ENCODE assay signal across 15 cellular contexts in the genomic region with DNA sequence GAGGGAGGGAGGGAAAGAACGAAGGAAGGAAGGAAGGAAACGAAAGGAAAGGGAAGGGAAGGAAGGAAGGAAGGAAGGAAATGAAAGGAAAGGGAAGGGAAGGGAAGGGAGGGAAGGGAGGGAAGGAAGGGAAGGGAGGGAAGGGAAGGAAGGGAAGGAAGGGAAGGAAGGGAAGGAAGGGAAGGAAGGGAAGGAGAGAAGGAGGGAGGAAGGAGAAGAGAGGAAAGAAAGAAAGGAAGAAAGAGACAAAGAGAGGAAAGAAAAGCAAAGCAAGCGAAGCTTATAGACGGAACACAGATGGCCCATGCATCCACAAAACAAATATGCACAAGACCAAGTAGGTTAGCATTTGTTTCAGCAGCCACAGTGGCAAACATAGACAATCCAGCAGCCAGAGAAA. TPM values are rescaled to one million over a fixed set of nuclear protein-coding genes. Genes with fewer than 3 reads are reported as not detected.
DNase-seq lines count a peak whose midpoint lies in the region; ATAC-seq and TF ChIP-seq lines count a peak whose summit lies in the region.
"Had no signal": no experiment of that assay in that cellular context is flagged by ENCODE, and none has a peak within 500 bp of the region (broad histone marks: within the 10 kb centered on the region; RNA-seq: fewer than 3 reads in every experiment).

No MANE protein-coding gene starts in this region.

- H3K79me2 ChIP-seq in H9 (ENCODE audit: insufficient read depth, low read length) = no peaks in the 10 kb centered on the region
- no peaks in the 10 kb centered on the region for H3K79me2 ChIP-seq in OCI-LY7 (ENCODE audit: insufficient read depth, low read depth, low read length)

- H3K27ac ChIP-seq in H9 (ENCODE audit: insufficient read length, low read depth, low read length) (no peak overlapping the region), OCI-LY7 (ENCODE audit: low read depth, low read length, poor library complexity, severe bottlenecking) (peak overlapping the region; percentile 70)
- H3K27ac ChIP-seq: A549, BLaER1 had no signal

- no peak for TF ChIP-seq CTCF in H9 (conservative IDR thresholded peaks at IDR 0.05)
- no peak for TF ChIP-seq CTCF in OCI-LY7 (conservative IDR thresholded peaks at IDR 0.05; ENCODE audit: low read length)

- intact Hi-C loops in OCI-LY7 (cut with micrococcal nuclease; ENCODE audit: unreplicated experiment) (no loop called here), left colon (cut with DNase I, micrococcal nuclease) (no loop called here)

- no peaks in the 10 kb centered on the region for H3K27me3 Mint-ChIP-seq in H9 (ENCODE audit: low read depth)
- H3K27me3 Mint-ChIP-seq: CD4-positive, CD25-positive, alpha-beta regulatory T cell had no signal

- H3K36me3 Mint-ChIP-seq in H9 (ENCODE audit: insufficient read depth in 1 of 3, low read depth in 3 of 3) = no peaks in the 10 kb centered on the region

- no peak overlapping the region for H2BK15ac ChIP-seq in H9 (ENCODE audit: low read depth, low read length)

- no peak overlapping the region for H3K9ac ChIP-seq in H9 (ENCODE audit: extremely low read depth, insufficient read length, low read length)
- H3K9ac ChIP-seq: BLaER1 had no signal

- no peaks in the 10 kb centered on the region for H3K27me3 ChIP-seq in H9 (ENCODE audit: insufficient read depth, low read length)
- H3K27me3 ChIP-seq: BLaER1 had no signal

- H3K23me2 ChIP-seq in H9 (ENCODE audit: insufficient read length, low read depth, low read length, poor library complexity, severe bottlenecking) = no peaks in the 10 kb centered on the region

- H2BK20ac ChIP-seq in H9 (ENCODE audit: low read depth, low read length, poor library complexity, severe bottlenecking) = no peak overlapping the region

- H3T11ph ChIP-seq in H9 (ENCODE audit: low read length) = no peak overlapping the region

- H3K4me2 ChIP-seq in H9 (ENCODE audit: insufficient read depth, insufficient read length, low read length) (no peak overlapping the region), OCI-LY7 (ENCODE audit: low read length) (no peak overlapping the region)
- H3K4me2 ChIP-seq: A549, BLaER1, GM23338 had no signal

- no peak overlapping the region for H3K4me3 ChIP-seq in OCI-LY7 (ENCODE audit: low read depth, low read length, poor library complexity, severe bottlenecking)
- H3K4me3 ChIP-seq: A549, BLaER1, GM12878, GM23338 had no signal

- CTCF ChIA-PET in OCI-LY7 (lab: Charles Lee; ENCODE audit: unreplicated experiment) = no interaction called here

- no TSS peak for BruUV-seq in OCI-LY7 (replicated peaks; lab: Mats Ljungman, UMichigan)

- no peak overlapping the region for H3K14ac ChIP-seq in H9 (ENCODE audit: insufficient read depth, low read length)

- H2AK5ac ChIP-seq in H9 (ENCODE audit: insufficient read length, low read length) = no peak overlapping the region

- no peaks in the 10 kb centered on the region for H3K9me3 Mint-ChIP-seq in H9
- H3K9me3 Mint-ChIP-seq: GM23338 had no signal

- H3K36me3 ChIP-seq in OCI-LY7 (ENCODE audit: insufficient read depth, low read length) = no peaks in the 10 kb centered on the region
- H3K36me3 ChIP-seq: BLaER1 had no signal

- WGBS in H9 (ENCODE audit: extremely low coverage, insufficient read length, low lambda C conversion rate) = no CpG with 5 or more reads among the region's 4 CpGs

- H3K23ac ChIP-seq in H9 (ENCODE audit: insufficient read length, low read depth, low read length) = no peak overlapping the region

- H2AFZ ChIP-seq in H9 (ENCODE audit: low read length) (no peak overlapping the region), OCI-LY7 (ENCODE audit: low read length) (peak overlapping the region; percentile 96; the same call in 1 of the 2 replicates)

- no peak overlapping the region for H4K91ac ChIP-seq in H9 (ENCODE audit: insufficient read length, low read depth, low read length)

- no peaks in the 10 kb centered on the region for H3K9me2 ChIP-seq in OCI-LY7 (ENCODE audit: insufficient read depth, low read length)

- H4K20me1 ChIP-seq in H9 (ENCODE audit: control insufficient read depth, insufficient read depth, insufficient read length) (no peaks in the 10 kb centered on the region), OCI-LY7 (ENCODE audit: insufficient read depth, low read length) (no peaks in the 10 kb centered on the region)
- H4K20me1 ChIP-seq: BLaER1 had no signal

- H3K4me1 ChIP-seq in H9 (ENCODE audit: insufficient read depth, low read length) (no peaks in the 10 kb centered on the region; the same call in 1 of the 2 replicates), OCI-LY7 (ENCODE audit: insufficient read depth, low read length, poor library complexity, severe bottlenecking) (peaks cover 47% of the 10 kb centered on the region)
- H3K4me1 ChIP-seq: A549 had no signal

- no peak overlapping the region for H2BK5ac ChIP-seq in H9 (ENCODE audit: insufficient read length, low read length)

- no peak overlapping the region for H4K5ac ChIP-seq in H9 (ENCODE audit: insufficient read length, low read depth, low read length)

- no peak overlapping the region for H3K56ac ChIP-seq in H9 (ENCODE audit: insufficient read length, low read depth, low read length)

- ATAC-seq in left colon (peak; percentile 37), HG02623 (IDR thresholded peaks at IDR 0.05; ENCODE audit: unreplicated experiment) (no peak), GM19395 (IDR thresholded peaks at IDR 0.05; ENCODE audit: unreplicated experiment) (no peak)
- ATAC-seq: A549, GM23338 had no signal

- no peaks in the 10 kb centered on the region for H3K9me3 ChIP-seq in H9 (ENCODE audit: control insufficient read depth, low read depth, low read length)
- H3K9me3 ChIP-seq in OCI-LY7 (ENCODE audit: low read length) = no peaks in the 10 kb centered on the region
- H3K9me3 ChIP-seq: A549, BLaER1 had no signal

- H3K79me1 ChIP-seq in H9 (ENCODE audit: insufficient read depth, low read depth, low read length, poor library complexity, severe bottlenecking) = no peaks in the 10 kb centered on the region

- no peak overlapping the region for H3K4ac ChIP-seq in H9 (ENCODE audit: low read depth, low read length)

- no peak overlapping the region for H2BK120ac ChIP-seq in H9 (ENCODE audit: low read depth, low read length, poor library complexity, severe bottlenecking)

- DNase-seq in H9 (no peak), OCI-LY7 (ENCODE audit: low spot score) (no peak), left colon (no peak)
- DNase-seq in activated CD4-positive, CD25-positive, alpha-beta regulatory T cell (lab: John Stamatoyannopoulos, UW) = no peak
- DNase-seq: CD4-positive, CD25-positive, alpha-beta regulatory T cell; DMS79; H7; KBM-7 had no signal

- H3K27ac Mint-ChIP-seq in H9 = no peak overlapping the region
- H3K27ac Mint-ChIP-seq: CD4-positive, CD25-positive, alpha-beta regulatory T cell; GM23338 had no signal

- H2BK12ac ChIP-seq in H9 (ENCODE audit: insufficient read length, low read depth, low read length) = no peak overlapping the region

- POLR2A ChIA-PET in OCI-LY7 (lab: Charles Lee) = interaction anchor here (1.1 to 1.7 kb wide), 2 partner anchors 36 to 230 kb away, joined by 4 to 5 read pairs; no protein-coding TSS in a partner anchor

- H4K8ac ChIP-seq in H9 (replicated peaks; ENCODE audit: insufficient read length, low read depth, low read length) = no peak overlapping the region

- peak overlapping the region; percentile 46 for H3K18ac ChIP-seq in H9 (ENCODE audit: insufficient read length, low read depth, low read length)

- peaks cover 7 to 12% of the 10 kb centered on the region in 2 experiments for H3K4me1 Mint-ChIP-seq in H9
- H3K4me1 Mint-ChIP-seq: CD4-positive, CD25-positive, alpha-beta regulatory T cell had no signal

- no peak overlapping the region for H3K4me3 Mint-ChIP-seq in H9
- H3K4me3 Mint-ChIP-seq: CD4-positive, CD25-positive, alpha-beta regulatory T cell; GM23338 had no signal

RNA-seq across cellular contexts. Expression of a gene that starts 20.4 kb away (rescaled TPM):
- total RNA-seq in H9 (2021) (17.3 and 18.5 TPM in 2 replicates), OCI-LY7 (2022) (2.6 and 3.6 TPM in 2 replicates), left colon (10 to 100 TPM; 88.6 to 96.3 TPM)
- 0.44 TPM in 1 of 2 replicates, not detected in the other for total RNA-seq in OCI-LY7 (2014; rRNA removed; shearing (Covaris generic))
- total RNA-seq: G401 had no signal
